ENCODE assay signal across 1 cellular context in genomic region chr4:4384837-4385236, GRCh38.
TF ChIP-seq lines count a peak whose summit lies in the region.

No MANE protein-coding gene starts in this region.

TF ChIP-seq in GM23338, 12 proteins besides CTCF, POLR2A, EP300 and RAD21 (continued from another document):
- no peak for TF ChIP-seq ZNF331 (CRISPR knock-in tag; IDR thresholded peaks at IDR 0.05; ENCODE audit: low read depth)
- no peak for TF ChIP-seq NANOG (IDR thresholded peaks at IDR 0.05; ENCODE audit: borderline replicate concordance)
- TF ChIP-seq ETS1 (IDR thresholded peaks at IDR 0.05), result no peak
- no peak for TF ChIP-seq ZNF462 (CRISPR knock-in tag; IDR thresholded peaks at IDR 0.05)
- no peak for TF ChIP-seq ZNF114 (CRISPR knock-in tag; IDR thresholded peaks at IDR 0.05)
